2 cellular contexts compared by ENCODE assay signal in genomic region chr7:100835903-100836811, GRCh38.
TF ChIP-seq lines count a peak whose summit lies in the region.

No MANE protein-coding gene starts in this region.

TF ChIP-seq in SK-N-SH, 30 proteins besides CTCF, POLR2A, EP300 and RAD21 (continued from another document):
- TF ChIP-seq USF2 (IDR thresholded peaks at IDR 0.05; ENCODE audit: borderline replicate concordance, low read depth, low read length) (no peak), EZH2phosphoT487 (IDR thresholded peaks at IDR 0.05; ENCODE audit: borderline replicate concordance, low read depth) (no peak), TCF12 (IDR thresholded peaks at IDR 0.05) (no peak), MAX (IDR thresholded peaks at IDR 0.05; ENCODE audit: low read depth) (no peak), TAF1 (IDR thresholded peaks at IDR 0.05; ENCODE audit: borderline replicate concordance, low read depth, low read length) (no peak), NRF1 (IDR thresholded peaks at IDR 0.05; ENCODE audit: low read depth, low read length) (no peak), NFIC (IDR thresholded peaks at IDR 0.05; ENCODE audit: borderline replicate concordance) (no peak), PBX3 (IDR thresholded peaks at IDR 0.05) (no peak), JUND (IDR thresholded peaks at IDR 0.05) (no peak), USF1 (IDR thresholded peaks at IDR 0.05; ENCODE audit: borderline replicate concordance, low read depth) (no peak), POLR2AphosphoS5 (IDR thresholded peaks at IDR 0.05; ENCODE audit: low read depth, low read length) (no peak), MEF2A (IDR thresholded peaks at IDR 0.05; ENCODE audit: borderline replicate concordance, low read depth) (no peak), YY1 (IDR thresholded peaks at IDR 0.05; ENCODE audit: low read depth) (no peak), TEAD4 (IDR thresholded peaks at IDR 0.05; ENCODE audit: borderline replicate concordance, insufficient read depth) (no peak), FOSL2 (IDR thresholded peaks at IDR 0.05; ENCODE audit: borderline replicate concordance, low read depth) (no peak), CHD2 (IDR thresholded peaks at IDR 0.05; ENCODE audit: low read length, partially characterized antibody) (no peak), REST (IDR thresholded peaks at IDR 0.05; ENCODE audit: low read depth, low read length) (no peak), SMC3 (IDR thresholded peaks at IDR 0.05; ENCODE audit: low read depth, low read length) (no peak), ZBTB33 (IDR thresholded peaks at IDR 0.05; ENCODE audit: borderline replicate concordance, low read depth) (no peak)

TF ChIP-seq in SK-N-SH treated with all-trans-retinoic acid at 6 μM for 48 hours, 23 proteins besides CTCF, POLR2A, EP300 and RAD21 (continued from another document):
- no peak for TF ChIP-seq POU6F1 (CRISPR knock-in tag; IDR thresholded peaks at IDR 0.05; ENCODE audit: borderline replicate concordance, low read depth)
- TF ChIP-seq PATZ1 (CRISPR knock-in tag; IDR thresholded peaks at IDR 0.05; ENCODE audit: borderline replicate concordance), result no peak
- no peak for TF ChIP-seq SNAI2 (CRISPR knock-in tag; IDR thresholded peaks at IDR 0.05)
- no peak for TF ChIP-seq ESRRG (CRISPR knock-in tag; IDR thresholded peaks at IDR 0.05)
- TF ChIP-seq ZNF70 (CRISPR knock-in tag; IDR thresholded peaks at IDR 0.05), result no peak
- no peak for TF ChIP-seq GLIS3 (CRISPR knock-in tag; IDR thresholded peaks at IDR 0.05)
- no peak for TF ChIP-seq ZC3H10 (CRISPR knock-in tag; IDR thresholded peaks at IDR 0.05)
- TF ChIP-seq TCF4 (CRISPR knock-in tag; IDR thresholded peaks at IDR 0.05; ENCODE audit: borderline replicate concordance), result no peak
- TF ChIP-seq ISL1 (CRISPR knock-in tag; IDR thresholded peaks at IDR 0.05), result no peak
- TF ChIP-seq TOX (CRISPR knock-in tag; IDR thresholded peaks at IDR 0.05; ENCODE audit: borderline replicate concordance), result no peak
- no peak for TF ChIP-seq ZFP3 (CRISPR knock-in tag; IDR thresholded peaks at IDR 0.05)
- TF ChIP-seq ARNTL (CRISPR knock-in tag; IDR thresholded peaks at IDR 0.05; ENCODE audit: borderline replicate concordance, low read depth), result no peak
- no peak for TF ChIP-seq BACH2 (CRISPR knock-in tag; IDR thresholded peaks at IDR 0.05; ENCODE audit: borderline replicate concordance)
- TF ChIP-seq ZNF565 (CRISPR knock-in tag; conservative IDR thresholded peaks at IDR 0.05; ENCODE audit: low read depth), result no peak
- TF ChIP-seq ZFP30 (CRISPR knock-in tag; IDR thresholded peaks at IDR 0.05), result no peak
- TF ChIP-seq TSHZ2 (CRISPR knock-in tag; IDR thresholded peaks at IDR 0.05), result no peak
- no peak for TF ChIP-seq ZNF8 (CRISPR knock-in tag; IDR thresholded peaks at IDR 0.05)
- TF ChIP-seq OSR1 (CRISPR knock-in tag; IDR thresholded peaks at IDR 0.05), result no peak
- no peak for TF ChIP-seq CSDC2 (CRISPR knock-in tag; IDR thresholded peaks at IDR 0.05)
